ENCODE assay signal across 1 cellular context in the genomic region with DNA sequence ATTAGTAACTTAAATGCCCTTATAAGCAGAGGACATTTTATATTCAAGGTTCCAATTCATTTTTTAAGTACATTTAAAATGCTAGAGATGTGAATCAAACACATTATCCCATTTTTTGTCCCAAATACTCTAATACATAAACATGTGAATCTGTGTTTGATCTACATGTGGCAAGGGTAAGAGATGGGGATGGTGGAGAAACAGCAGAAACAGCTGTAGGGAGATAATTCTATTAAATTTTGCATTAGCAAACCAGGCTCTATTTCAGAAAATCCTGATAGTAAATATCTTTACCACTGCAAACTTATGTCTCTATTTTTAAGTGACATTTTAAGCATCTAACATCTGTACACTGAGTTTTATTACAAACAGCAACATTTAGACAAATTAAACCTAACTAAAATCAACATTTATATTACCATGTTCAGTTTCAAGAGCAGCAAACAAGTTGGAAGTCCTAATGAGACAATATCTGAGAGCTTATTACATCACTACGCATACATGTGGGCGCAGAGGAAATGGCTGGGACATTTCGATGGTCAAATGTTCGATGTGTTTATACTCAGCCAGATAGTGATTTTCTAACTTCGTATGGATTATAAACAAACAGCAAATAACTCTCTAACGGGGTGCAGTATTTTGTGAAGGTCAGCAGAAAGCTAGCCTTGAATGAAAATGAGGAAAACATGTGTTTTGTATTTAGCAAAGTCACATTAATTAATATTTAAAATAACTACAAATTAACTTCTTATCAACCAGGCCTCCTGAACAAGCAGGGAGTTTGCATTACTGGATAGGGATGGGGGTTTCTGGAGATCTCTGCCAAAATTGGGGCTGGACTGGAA.
A peak's percentile ranks its signal among the peaks of the same experiment; 100 is the strongest.
TF ChIP-seq lines count a peak whose summit lies in the region.

No MANE protein-coding gene starts in this region.

TF ChIP-seq in SK-N-SH, 30 proteins besides CTCF, POLR2A, EP300 and RAD21 (continued from another document):
- TF ChIP-seq, protein P1, sequence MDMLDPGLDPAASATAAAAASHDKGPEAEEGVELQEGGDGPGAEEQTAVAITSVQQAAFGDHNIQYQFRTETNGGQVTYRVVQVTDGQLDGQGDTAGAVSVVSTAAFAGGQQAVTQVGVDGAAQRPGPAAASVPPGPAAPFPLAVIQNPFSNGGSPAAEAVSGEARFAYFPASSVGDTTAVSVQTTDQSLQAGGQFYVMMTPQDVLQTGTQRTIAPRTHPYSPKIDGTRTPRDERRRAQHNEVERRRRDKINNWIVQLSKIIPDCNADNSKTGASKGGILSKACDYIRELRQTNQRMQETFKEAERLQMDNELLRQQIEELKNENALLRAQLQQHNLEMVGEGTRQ (IDR thresholded peaks at IDR 0.05; ENCODE audit: borderline replicate concordance, low read depth, low read length): no peak
- TF ChIP-seq MEF2A (IDR thresholded peaks at IDR 0.05; ENCODE audit: borderline replicate concordance, low read depth) (no peak), GATA2 (CRISPR knock-in tag; IDR thresholded peaks at IDR 0.05) (peak; percentile 26; the same call in 1 of the 2 replicates)
- TF ChIP-seq, protein P2, sequence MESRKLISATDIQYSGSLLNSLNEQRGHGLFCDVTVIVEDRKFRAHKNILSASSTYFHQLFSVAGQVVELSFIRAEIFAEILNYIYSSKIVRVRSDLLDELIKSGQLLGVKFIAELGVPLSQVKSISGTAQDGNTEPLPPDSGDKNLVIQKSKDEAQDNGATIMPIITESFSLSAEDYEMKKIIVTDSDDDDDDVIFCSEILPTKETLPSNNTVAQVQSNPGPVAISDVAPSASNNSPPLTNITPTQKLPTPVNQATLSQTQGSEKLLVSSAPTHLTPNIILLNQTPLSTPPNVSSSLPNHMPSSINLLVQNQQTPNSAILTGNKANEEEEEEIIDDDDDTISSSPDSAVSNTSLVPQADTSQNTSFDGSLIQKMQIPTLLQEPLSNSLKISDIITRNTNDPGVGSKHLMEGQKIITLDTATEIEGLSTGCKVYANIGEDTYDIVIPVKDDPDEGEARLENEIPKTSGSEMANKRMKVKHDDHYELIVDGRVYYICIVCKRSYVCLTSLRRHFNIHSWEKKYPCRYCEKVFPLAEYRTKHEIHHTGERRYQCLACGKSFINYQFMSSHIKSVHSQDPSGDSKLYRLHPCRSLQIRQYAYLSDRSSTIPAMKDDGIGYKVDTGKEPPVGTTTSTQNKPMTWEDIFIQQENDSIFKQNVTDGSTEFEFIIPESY (IDR thresholded peaks at IDR 0.05; ENCODE audit: borderline replicate concordance, low read depth): no peak
